22 cellular contexts compared by ENCODE assay signal in genomic region chr6:135269399-135270005, GRCh38.
A peak's percentile ranks its signal among the peaks of the same experiment; 100 is the strongest.
DNase-seq lines count a peak whose midpoint lies in the region; ATAC-seq and TF ChIP-seq lines count a peak whose summit lies in the region.
"Had no signal": no experiment of that assay in that cellular context is flagged by ENCODE, and none has a peak within 500 bp of the region (broad histone marks: within the 10 kb centered on the region; RNA-seq: fewer than 3 reads in every experiment).

No MANE protein-coding gene starts in this region.

- H3K27me3 Mint-ChIP-seq in effector memory CD8-positive, alpha-beta T cell: peaks cover 0 to 12% of the 10 kb centered on the region in 2 donors
- H3K27me3 Mint-ChIP-seq: activated CD4-positive, alpha-beta T cell treated with anti-CD3 and anti-CD28 coated beads, Interleukin-2, amount 10 ng/mL, durations not matched to agents 7 days and 5 days; activated T-helper 17 cell treated with anti-CD3 and anti-CD28 coated beads, Interleukin-2, amount 50 U/mL, for 72 hours had no signal

- 59 to 71% (median 65%) methylated on average over 6 of the region's 6 CpGs for WGBS in stomach, 5 donors

- DNase-seq in Right ventricle myocardium inferior (ENCODE audit: missing footprints) (no peak), left ventricle myocardium inferior (no peak), NCI-H1105 treated with DMSO at 0.1 percent for 48 hours (lab: John Stamatoyannopoulos, UW) (peak; percentile 92), stomach (peak; percentile 30), cerebellar nuclear complex (lab: John Stamatoyannopoulos, UW) (no peak)
- DNase-seq in effector memory CD8-positive, alpha-beta T cell: no peak
- DNase-seq: activated CD4-positive, alpha-beta T cell treated with anti-CD3 and anti-CD28 coated beads, Interleukin-2, amount 10 ng/mL, durations not matched to agents 7 days and 5 days; C1 segment of cervical spinal cord; foreskin fibroblast; GDM1; Karpas-422; naive thymus-derived CD4-positive, alpha-beta T cell; NCI-H524 treated with DMSO at 0.1 percent for 48 hours; sigmoid colon had no signal

- no peak overlapping the region for H3K9ac ChIP-seq in duodenal mucosa (ENCODE audit: low read depth in 1 of 2, low read length in 2 of 2)

- H3K4me3 ChIP-seq in left ventricle myocardium inferior (no peak overlapping the region), duodenal mucosa (ENCODE audit: low read depth in 1 of 2, low read length in 2 of 2) (peak overlapping the region in 1 of 2 donors; percentile 41), stomach (no peak overlapping the region)
- H3K4me3 ChIP-seq: sigmoid colon, SJSA1, thoracic aorta had no signal

- H3K27ac ChIP-seq in left ventricle myocardium inferior (replicated peaks): no peak overlapping the region
- H3K27ac ChIP-seq in duodenal mucosa (ENCODE audit: low read depth, low read length): peak overlapping the region; percentile 51
- H3K27ac ChIP-seq in stomach: peak overlapping the region in 4 of 5 donors; percentile 59 to 89 (median 81)
- H3K27ac ChIP-seq: sigmoid colon, SJSA1, thoracic aorta had no signal

- no peaks in the 10 kb centered on the region for H3K9me3 Mint-ChIP-seq in effector memory CD8-positive, alpha-beta T cell
- H3K9me3 Mint-ChIP-seq: activated CD4-positive, alpha-beta T cell treated with anti-CD3 and anti-CD28 coated beads, Interleukin-2, amount 10 ng/mL, durations not matched to agents 7 days and 5 days; activated T-helper 17 cell treated with anti-CD3 and anti-CD28 coated beads, Interleukin-2, amount 50 U/mL, for 72 hours; brain; stimulated activated effector memory CD8-positive, alpha-beta T cell treated with anti-CD3 and anti-CD28 coated beads, Interleukin-12 subunit alpha, Interleukin-12 subunit beta, amount 100 ng/mL, for 72 hours; T-helper 1 cell treated with Interleukin-12 subunit alpha and Interleukin-12 subunit beta and Interleukin-4 antibody, amounts not matched to agents 30 μg/mL and 1 μg/mL, for 36 hours had no signal

- H3K4me3 Mint-ChIP-seq in effector memory CD8-positive, alpha-beta T cell: no peak overlapping the region
- H3K4me3 Mint-ChIP-seq: activated CD4-positive, alpha-beta T cell treated with anti-CD3 and anti-CD28 coated beads, Interleukin-2, amount 10 ng/mL, durations not matched to agents 7 days and 5 days; activated T-helper 17 cell treated with anti-CD3 and anti-CD28 coated beads, Interleukin-2, amount 50 U/mL, for 72 hours; brain; naive thymus-derived CD4-positive, alpha-beta T cell; stimulated activated effector memory CD8-positive, alpha-beta T cell treated with anti-CD3 and anti-CD28 coated beads, Interleukin-12 subunit alpha, Interleukin-12 subunit beta, amount 100 ng/mL, for 72 hours; T-helper 1 cell treated with Interleukin-12 subunit alpha and Interleukin-12 subunit beta and Interleukin-4 antibody, amounts not matched to agents 30 μg/mL and 1 μg/mL, for 36 hours had no signal

- H3K36me3 ChIP-seq in left ventricle myocardium inferior (no peaks in the 10 kb centered on the region), duodenal mucosa (ENCODE audit: control insufficient read depth in 1 of 2, insufficient read depth in 2 of 2, low read length in 2 of 2) (no peaks in the 10 kb centered on the region), stomach (no peaks in the 10 kb centered on the region)
- H3K36me3 ChIP-seq: sigmoid colon, SJSA1, thoracic aorta had no signal

- no peaks in the 10 kb centered on the region for H3K4me1 Mint-ChIP-seq in effector memory CD8-positive, alpha-beta T cell (ENCODE audit: low read depth in 2 of 2)
- H3K4me1 Mint-ChIP-seq: activated CD4-positive, alpha-beta T cell treated with anti-CD3 and anti-CD28 coated beads, Interleukin-2, amount 10 ng/mL, durations not matched to agents 7 days and 5 days; activated T-helper 17 cell treated with anti-CD3 and anti-CD28 coated beads, Interleukin-2, amount 50 U/mL, for 72 hours; brain; naive thymus-derived CD4-positive, alpha-beta T cell; stimulated activated effector memory CD8-positive, alpha-beta T cell treated with anti-CD3 and anti-CD28 coated beads, Interleukin-12 subunit alpha, Interleukin-12 subunit beta, amount 100 ng/mL, for 72 hours had no signal

- intact Hi-C loops in Right ventricle myocardium inferior (cut with DNase I) (no loop called here), left ventricle myocardium inferior (cut with micrococcal nuclease) (no loop called here), stomach (cut with DNase I; ENCODE audit: low total_unique reads) (no loop called here)

- TF ChIP-seq CTCF in left ventricle myocardium inferior (IDR thresholded peaks at IDR 0.05; ENCODE audit: borderline replicate concordance): no peak
- no peak for TF ChIP-seq CTCF in stomach (IDR thresholded peaks at IDR 0.05)

- no peak for TF ChIP-seq EP300 in stomach (IDR thresholded peaks at IDR 0.05)

- ATAC-seq in Right ventricle myocardium inferior (peak; percentile 57), HG03432 (IDR thresholded peaks at IDR 0.05; ENCODE audit: unreplicated experiment) (no peak)
- no peak for ATAC-seq in effector memory CD8-positive, alpha-beta T cell (replicated peaks)
- ATAC-seq: activated T-helper 17 cell treated with anti-CD3 and anti-CD28 coated beads, Interleukin-2, amount 50 U/mL, for 72 hours; naive thymus-derived CD4-positive, alpha-beta T cell; stimulated activated effector memory CD8-positive, alpha-beta T cell treated with anti-CD3 and anti-CD28 coated beads, Interleukin-12 subunit alpha, Interleukin-12 subunit beta, amount 100 ng/mL, for 72 hours had no signal

- H3K4me1 ChIP-seq in left ventricle myocardium inferior (peaks cover 4% of the 10 kb centered on the region), duodenal mucosa (ENCODE audit: control insufficient read depth in 1 of 2, insufficient read depth in 2 of 2, low read length in 2 of 2) (peaks cover 28 to 47% of the 10 kb centered on the region in 2 donors), stomach (peaks cover 0 to 13% (median 9%) of the 10 kb centered on the region in 4 donors)
- H3K4me1 ChIP-seq: sigmoid colon, SJSA1 had no signal

- no peak for TF ChIP-seq POLR2A in stomach (IDR thresholded peaks at IDR 0.05)

- no peak overlapping the region for H3K27ac Mint-ChIP-seq in effector memory CD8-positive, alpha-beta T cell
- H3K27ac Mint-ChIP-seq: activated CD4-positive, alpha-beta T cell treated with anti-CD3 and anti-CD28 coated beads, Interleukin-2, amount 10 ng/mL, durations not matched to agents 7 days and 5 days; activated T-helper 17 cell treated with anti-CD3 and anti-CD28 coated beads, Interleukin-2, amount 50 U/mL, for 72 hours; naive thymus-derived CD4-positive, alpha-beta T cell; stimulated activated effector memory CD8-positive, alpha-beta T cell treated with anti-CD3 and anti-CD28 coated beads, Interleukin-12 subunit alpha, Interleukin-12 subunit beta, amount 100 ng/mL, for 72 hours; T-helper 1 cell treated with Interleukin-12 subunit alpha and Interleukin-12 subunit beta and Interleukin-4 antibody, amounts not matched to agents 30 μg/mL and 1 μg/mL, for 36 hours had no signal

- peaks cover 4% of the 10 kb centered on the region for H3K36me3 Mint-ChIP-seq in effector memory CD8-positive, alpha-beta T cell (ENCODE audit: insufficient read depth)
- H3K36me3 Mint-ChIP-seq: brain; stimulated activated effector memory CD8-positive, alpha-beta T cell treated with anti-CD3 and anti-CD28 coated beads, Interleukin-12 subunit alpha, Interleukin-12 subunit beta, amount 100 ng/mL, for 72 hours had no signal

- no peaks in the 10 kb centered on the region for H3K9me3 ChIP-seq in left ventricle myocardium inferior (replicated peaks)
- no peaks in the 10 kb centered on the region for H3K9me3 ChIP-seq in duodenal mucosa (ENCODE audit: control insufficient read depth in 1 of 2, low read length in 2 of 2)
- no peaks in the 10 kb centered on the region for H3K9me3 ChIP-seq in stomach
- H3K9me3 ChIP-seq: sigmoid colon, SJSA1, thoracic aorta had no signal

- peaks cover 34% of the 10 kb centered on the region for H3K27me3 ChIP-seq in left ventricle myocardium inferior (ENCODE audit: low read depth)
- H3K27me3 ChIP-seq in duodenal mucosa (ENCODE audit: control insufficient read depth in 1 of 2, insufficient read depth in 2 of 2, low read length in 2 of 2): no peaks in the 10 kb centered on the region
- H3K27me3 ChIP-seq in stomach: no peaks in the 10 kb centered on the region
- H3K27me3 ChIP-seq: sigmoid colon, SJSA1 had no signal

Comparison
In these comparisons a context has a peak if more than half of its experiments do, and no peak if none do; other contexts are left out.
1. DNase-seq: peak in NCI-H1105 treated with DMSO at 0.1 percent for 48 hours (single experiment) and stomach (single experiment); none in Right ventricle myocardium inferior (single experiment), left ventricle myocardium inferior (single experiment), cerebellar nuclear complex (0 of 2) and effector memory CD8-positive, alpha-beta T cell (0 of 3).